Comparison of ENCODE assay signal across 24 cellular contexts in the genomic region with DNA sequence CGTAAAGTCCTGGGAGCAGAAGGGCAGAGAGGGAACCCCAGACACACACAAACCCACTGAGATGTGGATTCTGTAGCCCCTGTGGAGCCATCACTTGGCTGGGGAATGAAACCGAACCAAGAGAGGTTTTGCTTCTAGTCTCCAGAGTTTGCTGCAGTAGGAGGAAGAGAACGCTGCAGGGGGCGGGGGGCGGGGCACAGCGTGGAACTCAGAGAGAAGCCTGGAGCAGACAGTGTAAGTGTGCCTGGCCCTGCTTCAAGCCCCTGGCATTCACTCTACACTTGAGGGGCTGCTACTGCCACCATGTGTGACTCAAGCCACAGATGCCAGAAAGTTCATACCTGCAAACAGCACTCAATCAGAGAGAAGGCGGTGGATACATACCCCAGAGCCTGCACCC. TPM values are rescaled to one million over a fixed set of nuclear protein-coding genes. Genes with fewer than 3 reads are reported as not detected.
"Had no signal": no experiment of that assay in that cellular context is flagged by ENCODE, and none has a peak within 500 bp of the region (broad histone marks: within the 10 kb centered on the region; RNA-seq: fewer than 3 reads in every experiment).

No MANE protein-coding gene starts in this region.

- H3K36me3 ChIP-seq: left ventricle myocardium inferior, suprapubic skin, transverse colon, vagina had no signal

- H3K4me3 ChIP-seq: left ventricle myocardium inferior, suprapubic skin, transverse colon, vagina had no signal

- H3K4me1 ChIP-seq: left ventricle myocardium inferior, suprapubic skin, transverse colon, vagina had no signal

- H3K4me3 Mint-ChIP-seq: activated CD4-positive, alpha-beta T cell treated with anti-CD3 and anti-CD28 coated beads, Interleukin-2, amount 10 ng/mL, durations not matched to agents 24 days and 14 days; activated CD8-positive, alpha-beta T cell treated with anti-CD3 and anti-CD28 coated beads, Interleukin-2, amount 10 ng/mL, durations not matched to agents 7 days and 5 days; activated naive CD4-positive, alpha-beta T cell treated with anti-CD3 and anti-CD28 coated beads, Interleukin-2, amount 10 ng/mL, durations not matched to agents 7 days and 5 days; immature natural killer cell; stimulated activated naive CD8-positive, alpha-beta T cell treated with anti-CD3 and anti-CD28 coated beads, Interleukin-15, Interleukin-2, amounts not matched to agents 100 ng/mL and 50 ng/mL, for 24 hours; T-helper 2 cell treated with Interferon-gamma antibody and Interleukin-4, amounts not matched to agents 5 μg/mL and 100 μg/mL, for 36 hours had no signal

- H3K27ac Mint-ChIP-seq: activated CD4-positive, alpha-beta T cell treated with anti-CD3 and anti-CD28 coated beads, Interleukin-2, amount 10 ng/mL, durations not matched to agents 24 days and 14 days; activated CD8-positive, alpha-beta T cell treated with anti-CD3 and anti-CD28 coated beads, Interleukin-2, amount 10 ng/mL, durations not matched to agents 7 days and 5 days; activated naive CD4-positive, alpha-beta T cell treated with anti-CD3 and anti-CD28 coated beads, Interleukin-2, amount 10 ng/mL, durations not matched to agents 7 days and 5 days; immature natural killer cell; progenitor cell of endocrine pancreas; stimulated activated naive CD8-positive, alpha-beta T cell treated with anti-CD3 and anti-CD28 coated beads, Interleukin-15, Interleukin-2, amounts not matched to agents 100 ng/mL and 50 ng/mL, for 24 hours; T-helper 2 cell treated with Interferon-gamma antibody and Interleukin-4, amounts not matched to agents 5 μg/mL and 100 μg/mL, for 36 hours had no signal

- DNase-seq: activated CD4-positive, alpha-beta T cell treated with anti-CD3 and anti-CD28 coated beads, Interleukin-2, amount 10 ng/mL, durations not matched to agents 24 days and 14 days; activated CD8-positive, alpha-beta memory T cell treated with anti-CD3 and anti-CD28 coated beads, Interleukin-2, amount 50 U/mL, for 48 hours; activated CD8-positive, alpha-beta T cell treated with anti-CD3 and anti-CD28 coated beads, Interleukin-2, amount 10 ng/mL, durations not matched to agents 7 days and 5 days; activated effector memory CD4-positive, alpha-beta T cell treated with Interleukin-2 at 50 U/mL for 16 hours; activated naive CD4-positive, alpha-beta T cell treated with anti-CD3 and anti-CD28 coated beads, Interleukin-2, amount 10 ng/mL, durations not matched to agents 7 days and 5 days; activated T-cell treated with anti-CD3 and anti-CD28 coated beads, Interleukin-2, amount 50 U/mL, for 48 hours; aorta; cortex of kidney; head of caudate nucleus; immature natural killer cell; kidney glomerular epithelial cell; left ventricle myocardium inferior; mammary epithelial cell; occipital lobe; stimulated activated CD4-positive, alpha-beta T cell treated with anti-CD3 and anti-CD28 coated beads, Interleukin-12 subunit alpha, Interleukin-12 subunit beta, amount 100 ng/mL, for 4 hours; stimulated activated CD4-positive, alpha-beta T cell treated with anti-CD3 and anti-CD28 coated beads, Interleukin-1b, Interleukin-23, amount 100 ng/mL, for 48 hours; transverse colon had no signal

- H3K27me3 Mint-ChIP-seq: stimulated activated naive CD8-positive, alpha-beta T cell treated with anti-CD3 and anti-CD28 coated beads, Interleukin-15, Interleukin-2, amounts not matched to agents 100 ng/mL and 50 ng/mL, for 24 hours had no signal

- H3K27ac ChIP-seq: left ventricle myocardium inferior, suprapubic skin, transverse colon, vagina had no signal

- H3K27me3 ChIP-seq: suprapubic skin, transverse colon, vagina had no signal

- H3K9me3 ChIP-seq: suprapubic skin had no signal

- H3K4me1 Mint-ChIP-seq: activated CD4-positive, alpha-beta T cell treated with anti-CD3 and anti-CD28 coated beads, Interleukin-2, amount 10 ng/mL, durations not matched to agents 24 days and 14 days; activated naive CD4-positive, alpha-beta T cell treated with anti-CD3 and anti-CD28 coated beads, Interleukin-2, amount 10 ng/mL, durations not matched to agents 7 days and 5 days had no signal

RNA-seq across cellular contexts. Expression of a gene that starts 18.9 kb away (rescaled TPM):
- total RNA-seq: activated CD4-positive, alpha-beta T cell treated with anti-CD3 and anti-CD28 coated beads, Interleukin-2, amount 10 ng/mL, durations not matched to agents 24 days and 14 days; activated CD8-positive, alpha-beta T cell treated with anti-CD3 and anti-CD28 coated beads, Interleukin-2, amount 10 ng/mL, durations not matched to agents 7 days and 5 days; frontal cortex; left ventricle myocardium inferior; mammary epithelial cell; occipital lobe; progenitor cell of endocrine pancreas; vagina had no signal
- polyA plus RNA-seq: immature natural killer cell, mammary epithelial cell, neural cell had no signal
